23 cellular contexts compared by ENCODE assay signal in genomic region chr3:17585561-17586325, GRCh38.
DNase-seq lines count a peak whose midpoint lies in the region; ATAC-seq, FAIRE-seq and TF ChIP-seq lines count a peak whose summit lies in the region.
"Had no signal": no experiment of that assay in that cellular context is flagged by ENCODE, and none has a peak within 500 bp of the region (broad histone marks: within the 10 kb centered on the region; RNA-seq: fewer than 3 reads in every experiment).

No MANE protein-coding gene starts in this region.

- WGBS in A549 (ENCODE audit: missing lambda C conversion rate): 78% methylated on average over 2 of the region's 2 CpGs
- WGBS in right cardiac atrium: 94% methylated on average over 2 of the region's 2 CpGs

- peak overlapping the region; percentile 89 for H3K27ac Mint-ChIP-seq in endothelial cell (ENCODE audit: unreplicated experiment)
- H3K27ac Mint-ChIP-seq: activated T-helper 17 cell treated with anti-CD3 and anti-CD28 coated beads, Interleukin-2, amount 50 U/mL, for 72 hours; T-helper 2 cell treated with Interferon-gamma antibody and Interleukin-4, amounts not matched to agents 5 μg/mL and 100 μg/mL, for 36 hours had no signal

- H3K4me3 ChIP-seq in A549: no peak overlapping the region
- H3K4me3 ChIP-seq in MM.1S (ENCODE audit: low read length): no peak overlapping the region
- peak overlapping the region; percentile 22 to 52 for H3K4me3 ChIP-seq in mucosa of rectum (ENCODE audit: low read length in 2 of 2)
- no peak overlapping the region for H3K4me3 ChIP-seq in right cardiac atrium (ENCODE audit: low read length)
- H3K4me3 ChIP-seq: lung, SJSA1 had no signal

- no peak overlapping the region for H2AFZ ChIP-seq in MM.1S (ENCODE audit: low read length)

- H3K4me3 Mint-ChIP-seq in endothelial cell (ENCODE audit: unreplicated experiment): no peak overlapping the region
- H3K4me3 Mint-ChIP-seq: activated T-helper 17 cell treated with anti-CD3 and anti-CD28 coated beads, Interleukin-2, amount 50 U/mL, for 72 hours; CD4-positive, CD25-positive, alpha-beta regulatory T cell; nephron; T-helper 2 cell treated with Interferon-gamma antibody and Interleukin-4, amounts not matched to agents 5 μg/mL and 100 μg/mL, for 36 hours had no signal

- no peaks in the 10 kb centered on the region for H3K79me2 ChIP-seq in MM.1S (ENCODE audit: low read length)

- H3K27me3 ChIP-seq in MM.1S (replicated peaks; ENCODE audit: insufficient read depth, low read length): no peaks in the 10 kb centered on the region
- no peaks in the 10 kb centered on the region for H3K27me3 ChIP-seq in mucosa of rectum (ENCODE audit: control insufficient read depth in 2 of 2, insufficient read depth in 2 of 2, low read length in 2 of 2)
- no peaks in the 10 kb centered on the region for H3K27me3 ChIP-seq in right cardiac atrium (ENCODE audit: control insufficient read depth, insufficient read depth)
- H3K27me3 ChIP-seq: SJSA1, transverse colon had no signal

- H3K4me1 Mint-ChIP-seq in endothelial cell (ENCODE audit: unreplicated experiment): peaks cover 4% of the 10 kb centered on the region
- H3K4me1 Mint-ChIP-seq: activated T-helper 17 cell treated with anti-CD3 and anti-CD28 coated beads, Interleukin-2, amount 50 U/mL, for 72 hours; nephron had no signal

- no peak for TF ChIP-seq POLR2A in A549 (IDR thresholded peaks at IDR 0.05; ENCODE audit: low read length)

- TF ChIP-seq EP300 in A549 (IDR thresholded peaks at IDR 0.05): no peak

- H3K4me1 ChIP-seq in A549: peaks cover 25% of the 10 kb centered on the region
- no peaks in the 10 kb centered on the region for H3K4me1 ChIP-seq in MM.1S (ENCODE audit: low read length)
- no peaks in the 10 kb centered on the region for H3K4me1 ChIP-seq in mucosa of rectum (ENCODE audit: control insufficient read depth in 2 of 2, insufficient read depth in 2 of 2, low read length in 2 of 2)
- H3K4me1 ChIP-seq in right cardiac atrium (ENCODE audit: control insufficient read depth, insufficient read depth, low read length): no peaks in the 10 kb centered on the region

- H3K9ac ChIP-seq in MM.1S (ENCODE audit: low read length): no peak overlapping the region
- no peak overlapping the region for H3K9ac ChIP-seq in mucosa of rectum (ENCODE audit: low read depth in 1 of 2, low read length in 2 of 2)

- H4K20me1 ChIP-seq in MM.1S (ENCODE audit: insufficient read depth, low read length): no peaks in the 10 kb centered on the region

- H3F3A ChIP-seq in MM.1S (ENCODE audit: insufficient read depth, low read length): no peaks in the 10 kb centered on the region

- H3K36me3 Mint-ChIP-seq in endothelial cell (ENCODE audit: low read depth, unreplicated experiment): peaks cover 14% of the 10 kb centered on the region

- no peaks in the 10 kb centered on the region for H3K27me3 Mint-ChIP-seq in endothelial cell (ENCODE audit: unreplicated experiment)
- H3K27me3 Mint-ChIP-seq: activated T-helper 17 cell treated with anti-CD3 and anti-CD28 coated beads, Interleukin-2, amount 50 U/mL, for 72 hours; CD4-positive, CD25-positive, alpha-beta regulatory T cell had no signal

- ATAC-seq in A549 (no peak), right cardiac atrium (no peak)
- ATAC-seq: activated T-helper 17 cell treated with anti-CD3 and anti-CD28 coated beads, Interleukin-2, amount 50 U/mL, for 72 hours; Panc1; stimulated activated naive CD8-positive, alpha-beta T cell treated with anti-CD3 and anti-CD28 coated beads, Interleukin-15, Interleukin-2, amounts not matched to agents 100 U/mL and 50 U/mL, for 24 hours had no signal

- H3K27ac ChIP-seq in A549 (no peak overlapping the region), MM.1S (ENCODE audit: low read length) (no peak overlapping the region), mucosa of rectum (ENCODE audit: low read depth in 2 of 2, low read length in 2 of 2) (no peak overlapping the region), right cardiac atrium (ENCODE audit: low read length) (no peak overlapping the region)
- H3K27ac ChIP-seq: SJSA1 had no signal

- intact Hi-C loops in right cardiac atrium (cut with DNase I): no loop called here

- FAIRE-seq in A549 (lab: Jason Lieb, UNC): no peak

- peaks cover 18% of the 10 kb centered on the region for H3K9me3 ChIP-seq in A549
- no peaks in the 10 kb centered on the region for H3K9me3 ChIP-seq in MM.1S (replicated peaks; ENCODE audit: insufficient read depth, low read length)
- H3K9me3 ChIP-seq in mucosa of rectum (ENCODE audit: control insufficient read depth in 2 of 2, low read length in 2 of 2): peaks cover 5 to 6% of the 10 kb centered on the region in 2 donors
- peaks cover 2% of the 10 kb centered on the region for H3K9me3 ChIP-seq in right cardiac atrium (ENCODE audit: control insufficient read depth, low read length)

- CTCF ChIA-PET in A549 (lab: Yijun Ruan, JAX) (no interaction called here), GM10248 (lab: Yijun Ruan, JAX) (no interaction called here)

- TF ChIP-seq RAD21 in A549 (conservative IDR thresholded peaks at IDR 0.05 in 1 of 2, IDR thresholded peaks at IDR 0.05 in 1 of 2): no peak

- H3K9me2 ChIP-seq in MM.1S (replicated peaks; ENCODE audit: insufficient read depth, low read length): no peaks in the 10 kb centered on the region

- peak overlapping the region; percentile 45 for H3K4me2 ChIP-seq in A549
- 0 out of 2 replicates have a peak overlapping the region, but pooled peaks have one; percentile 22 for H3K4me2 ChIP-seq in MM.1S (ENCODE audit: low read depth, low read length)

- TF ChIP-seq CTCF in A549 (IDR thresholded peaks at IDR 0.05): no peak
- TF ChIP-seq CTCF in MM.1S (IDR thresholded peaks at IDR 0.05; ENCODE audit: low read length): no peak
- no peak for TF ChIP-seq CTCF in endothelial cell (IDR thresholded peaks at IDR 0.05; ENCODE audit: unreplicated experiment)
- TF ChIP-seq CTCF in GM10248 (IDR thresholded peaks at IDR 0.05; ENCODE audit: control extremely low read depth, extremely low read depth, low read depth, missing control alignments): no peak

- H3K36me3 ChIP-seq in MM.1S (replicated peaks; ENCODE audit: insufficient read depth, low read length): no peaks in the 10 kb centered on the region
- H3K36me3 ChIP-seq in mucosa of rectum (ENCODE audit: control insufficient read depth in 2 of 2, insufficient read depth in 2 of 2, low read length in 2 of 2): no peaks in the 10 kb centered on the region
- H3K36me3 ChIP-seq: SJSA1, transverse colon had no signal

- POLR2A ChIA-PET in A549 (lab: Yijun Ruan, JAX) (no interaction called here), GM10248 (lab: Yijun Ruan, JAX) (no interaction called here)

- DNase-seq in A549 (ENCODE audit: low read depth in 1 of 2, low spot score in 1 of 2): no peak
- no peak for DNase-seq in MM.1S
- no peak for DNase-seq in endothelial cell (ENCODE audit: low spot score)
- no peak for DNase-seq in NCI-H1105 (lab: John Stamatoyannopoulos, UW)
- DNase-seq in GM10248 (ENCODE audit: extremely low spot score): no peak
- DNase-seq in right cardiac atrium: no peak
- DNase-seq in C1 segment of cervical spinal cord (lab: John Stamatoyannopoulos, UW): no peak
- DNase-seq: activated CD4-positive, CD25-positive, alpha-beta regulatory T cell; CD4-positive, CD25-positive, alpha-beta regulatory T cell; DMS79; KBM-7; NCI-H1105 treated with DMSO at 0.1 percent for 48 hours; NCI-H2171; NCI-H82; stimulated activated naive CD8-positive, alpha-beta T cell treated with anti-CD3 and anti-CD28 coated beads, Interleukin-15, Interleukin-2, amounts not matched to agents 100 U/mL and 50 U/mL, for 24 hours; transverse colon had no signal

- peaks cover 13% of the 10 kb centered on the region for H3K9me3 Mint-ChIP-seq in endothelial cell (ENCODE audit: unreplicated experiment)

TF ChIP-seq in A549, 52 proteins besides CTCF, POLR2A, EP300 and RAD21 (continues in another document):
- TF ChIP-seq SMC3 (IDR thresholded peaks at IDR 0.05) (no peak), TFCP2L1 (CRISPR knock-in tag; IDR thresholded peaks at IDR 0.05) (no peak), NPAS2 (CRISPR knock-in tag; IDR thresholded peaks at IDR 0.05; ENCODE audit: borderline replicate concordance) (no peak), NR3C1 (IDR thresholded peaks at IDR 0.05) (no peak), HOXB13 (CRISPR knock-in tag; IDR thresholded peaks at IDR 0.05; ENCODE audit: low read depth) (no peak), ZC3H11A (IDR thresholded peaks at IDR 0.05) (no peak), USF2 (IDR thresholded peaks at IDR 0.05) (no peak), MAZ (IDR thresholded peaks at IDR 0.05; ENCODE audit: borderline replicate concordance, low read depth, low read length) (no peak), KDM5A (IDR thresholded peaks at IDR 0.05) (no peak), MAFK (IDR thresholded peaks at IDR 0.05; ENCODE audit: partially characterized antibody) (no peak), BHLHE40 (IDR thresholded peaks at IDR 0.05; ENCODE audit: low read depth, low read length) (no peak), HOXB5 (CRISPR knock-in tag; IDR thresholded peaks at IDR 0.05) (no peak), EHF (CRISPR knock-in tag; IDR thresholded peaks at IDR 0.05) (no peak), POLR2AphosphoS2 (conservative IDR thresholded peaks at IDR 0.05; ENCODE audit: low read length) (no peak), GATA3 (IDR thresholded peaks at IDR 0.05; ENCODE audit: borderline replicate concordance) (no peak)

Comparison
In these comparisons a context has a peak if more than half of its experiments do, and no peak if none do; other contexts are left out.
1. H3K4me3 ChIP-seq: peak in mucosa of rectum (2 of 2); none in A549 (single experiment), MM.1S (single experiment) and right cardiac atrium (single experiment).